Comparison of ENCODE assay signal across 23 cellular contexts in genomic region chr5:5929231-5929630, GRCh38.
"Had no signal": no experiment of that assay in that cellular context is flagged by ENCODE, and none has a peak within 500 bp of the region (broad histone marks: within the 10 kb centered on the region; RNA-seq: fewer than 3 reads in every experiment).

No MANE protein-coding gene starts in this region.

- H3K27ac ChIP-seq: HL-60, KMS-11, SJSA1, SK-N-MC had no signal

- H3K9me3 ChIP-seq: SJSA1 had no signal

- H3K9me3 Mint-ChIP-seq: IgD-negative memory B cell had no signal

- H3K36me3 ChIP-seq: SJSA1 had no signal

- H3K4me1 ChIP-seq: SJSA1 had no signal

- H3K4me3 Mint-ChIP-seq: IgD-negative memory B cell had no signal

- H3K27ac Mint-ChIP-seq: IgD-negative memory B cell had no signal

- H3K4me3 ChIP-seq: K562, SJSA1, SK-N-MC had no signal

- H3K36me3 Mint-ChIP-seq: IgD-negative memory B cell had no signal

- DNase-seq: Kasumi-1, MV-4-11, NCI-H1048, NCI-H1105, NCI-H1436, NCI-H187, NCI-H2029, NCI-H2081 treated with DMSO at 0.1 percent for 48 hours, NCI-H2171, NCI-H345, NCI-H446 treated with DMSO at 0.1 percent for 48 hours, NCI-H510A treated with DMSO at 0.1 percent for 48 hours, NCI-H69, NCI-H774, Right ventricle myocardium superior, RPMI8226, SIG-M5 had no signal

- H3K27me3 ChIP-seq: SJSA1 had no signal
